Comparison of ENCODE assay signal across 8 cellular contexts in genomic region chr9:107172160-107172978, GRCh38.
DNase-seq lines count a peak whose midpoint lies in the region; ATAC-seq, FAIRE-seq and TF ChIP-seq lines count a peak whose summit lies in the region.

No MANE protein-coding gene starts in this region.

- no peaks in the 10 kb centered on the region for H4K20me1 ChIP-seq in endothelial cell of umbilical vein (replicated peaks; ENCODE audit: control insufficient read depth, extremely low read depth, insufficient read depth, low read length)

- no peak overlapping the region for H3K27ac ChIP-seq in endothelial cell of umbilical vein (ENCODE audit: insufficient read depth, low read depth, low read length)

- TF ChIP-seq CTCF in D721Med (IDR thresholded peaks at IDR 0.05; ENCODE audit: insufficient read depth, missing control alignments) (peak; percentile 98), GM20000 (IDR thresholded peaks at IDR 0.05; ENCODE audit: extremely low read depth, missing control alignments) (peak; percentile 94), endothelial cell of umbilical vein (IDR thresholded peaks at IDR 0.05; ENCODE audit: extremely low read depth in 1 of 2, insufficient read depth in 1 of 2, low read depth in 1 of 2, low read length in 2 of 2) (peak; percentile 69 to 74)

- no peak overlapping the region for H2AFZ ChIP-seq in endothelial cell of umbilical vein (ENCODE audit: low read depth, low read length)

- H3K36me3 Mint-ChIP-seq in activated CD8-positive, alpha-beta T cell treated with anti-CD3 and anti-CD28 coated beads, Interleukin-2, amount 10 ng/mL, durations not matched to agents 7 days and 5 days (ENCODE audit: low read depth): no peaks in the 10 kb centered on the region
- no peaks in the 10 kb centered on the region for H3K36me3 Mint-ChIP-seq in stimulated activated memory B cell treated with anti-CD40 and anti-IgM and Interleukin-4, amounts not matched to agents 10 μg/mL and 1 μg/mL and 100 μg/mL, for 72 hours

- H3K27ac Mint-ChIP-seq in activated CD8-positive, alpha-beta T cell treated with anti-CD3 and anti-CD28 coated beads, Interleukin-2, amount 10 ng/mL, durations not matched to agents 7 days and 5 days: no peak overlapping the region
- no peak overlapping the region for H3K27ac Mint-ChIP-seq in stimulated activated memory B cell treated with anti-CD40 and anti-IgM and Interleukin-4, amounts not matched to agents 10 μg/mL and 1 μg/mL and 100 μg/mL, for 72 hours

- no peaks in the 10 kb centered on the region for H3K36me3 ChIP-seq in endothelial cell of umbilical vein (ENCODE audit: control insufficient read depth in 2 of 2, extremely low read depth in 1 of 2, insufficient read depth in 2 of 2, low read length in 2 of 2)

- intact Hi-C loops in endothelial cell of umbilical vein (cut with micrococcal nuclease): loop anchor here (1.0 to 5.0 kb wide), 4 partner anchors 310 to 1590 kb away; partner anchors contain the start of gene ZNF462

- H3K27me3 Mint-ChIP-seq in activated CD8-positive, alpha-beta T cell treated with anti-CD3 and anti-CD28 coated beads, Interleukin-2, amount 10 ng/mL, durations not matched to agents 7 days and 5 days (ENCODE audit: low read depth): no peaks in the 10 kb centered on the region
- H3K27me3 Mint-ChIP-seq in stimulated activated memory B cell treated with anti-CD40 and anti-IgM and Interleukin-4, amounts not matched to agents 10 μg/mL and 1 μg/mL and 100 μg/mL, for 72 hours: peaks cover 31% of the 10 kb centered on the region

- no TSS peak for BruUV-seq in endothelial cell of umbilical vein (replicated peaks; lab: Mats Ljungman, UMichigan)

- peak; percentile 60 for ATAC-seq in HG03571 (IDR thresholded peaks at IDR 0.05; ENCODE audit: unreplicated experiment)
- peak; percentile 81 for ATAC-seq in activated CD8-positive, alpha-beta T cell treated with anti-CD3 and anti-CD28 coated beads, Interleukin-2, amount 10 ng/mL, durations not matched to agents 7 days and 5 days
- peak; percentile 75 for ATAC-seq in stimulated activated memory B cell treated with anti-CD40 and anti-IgM and Interleukin-4, amounts not matched to agents 10 μg/mL and 1 μg/mL and 100 μg/mL, for 72 hours

- TF ChIP-seq POLR2A in endothelial cell of umbilical vein (IDR thresholded peaks at IDR 0.05; ENCODE audit: low read depth, low read length): no peak

- no peak overlapping the region for H3K9ac ChIP-seq in endothelial cell of umbilical vein (replicated peaks; ENCODE audit: extremely low read depth, insufficient read depth, low read length)

- H3K9me1 ChIP-seq in endothelial cell of umbilical vein (replicated peaks; ENCODE audit: control insufficient read depth, extremely low read depth, insufficient read depth, low read length): no peaks in the 10 kb centered on the region

- POLR2A ChIA-PET in activated CD8-positive, alpha-beta T cell treated with anti-CD3 and anti-CD28 coated beads, Interleukin-2, amount 10 ng/mL, durations not matched to agents 7 days and 5 days (lab: Charles Lee): no interaction called here
- POLR2A ChIA-PET in endothelial cell of umbilical vein (lab: Charles Lee): no interaction called here

- H3K4me3 ChIP-seq in endothelial cell of umbilical vein (replicated peaks in 1 of 3; ENCODE audit: insufficient read depth in 1 of 3, low read depth in 1 of 3, low read length in 3 of 3): no peak overlapping the region

- no peaks in the 10 kb centered on the region for H3K9me3 Mint-ChIP-seq in activated CD8-positive, alpha-beta T cell treated with anti-CD3 and anti-CD28 coated beads, Interleukin-2, amount 10 ng/mL, durations not matched to agents 7 days and 5 days (ENCODE audit: insufficient read depth)
- no peaks in the 10 kb centered on the region for H3K9me3 Mint-ChIP-seq in stimulated activated memory B cell treated with anti-CD40 and anti-IgM and Interleukin-4, amounts not matched to agents 10 μg/mL and 1 μg/mL and 100 μg/mL, for 72 hours

- H3K27me3 ChIP-seq in endothelial cell of umbilical vein (ENCODE audit: control insufficient read depth in 2 of 2, insufficient read depth in 2 of 2, low read length in 2 of 2): no peaks in the 10 kb centered on the region

- FAIRE-seq in D721Med (lab: Jason Lieb, UNC) (peak; percentile 92), endothelial cell of umbilical vein (lab: Jason Lieb, UNC) (peak; percentile 80)

- no peaks in the 10 kb centered on the region for H3K79me2 ChIP-seq in endothelial cell of umbilical vein (ENCODE audit: control insufficient read depth, insufficient read depth, low read length)

- no peaks in the 10 kb centered on the region for H3K9me3 ChIP-seq in endothelial cell of umbilical vein (replicated peaks; ENCODE audit: control insufficient read depth, insufficient read depth, low read length)

- no peaks in the 10 kb centered on the region for H3K4me1 ChIP-seq in endothelial cell of umbilical vein (ENCODE audit: control insufficient read depth, extremely low read depth, insufficient read depth, low read length)

- H3K4me3 Mint-ChIP-seq in activated CD8-positive, alpha-beta T cell treated with anti-CD3 and anti-CD28 coated beads, Interleukin-2, amount 10 ng/mL, durations not matched to agents 7 days and 5 days: no peak overlapping the region
- no peak overlapping the region for H3K4me3 Mint-ChIP-seq in stimulated activated memory B cell treated with anti-CD40 and anti-IgM and Interleukin-4, amounts not matched to agents 10 μg/mL and 1 μg/mL and 100 μg/mL, for 72 hours

- DNase-seq in D721Med (ENCODE audit: insufficient read length, low spot score): no peak
- peak; percentile 44 for DNase-seq in GM20000 (ENCODE audit: low spot score)
- peak; percentile 92 for DNase-seq in NCI-H82 (lab: John Stamatoyannopoulos, UW)
- peak; percentile 70 for DNase-seq in activated CD8-positive, alpha-beta T cell treated with anti-CD3 and anti-CD28 coated beads, Interleukin-2, amount 10 ng/mL, durations not matched to agents 7 days and 5 days
- peak; percentile 77 for DNase-seq in endothelial cell of umbilical vein (ENCODE audit: low read depth, low spot score)
- DNase-seq in myocyte (ENCODE audit: low read depth): peak; percentile 88

- CTCF ChIA-PET in activated CD8-positive, alpha-beta T cell treated with anti-CD3 and anti-CD28 coated beads, Interleukin-2, amount 10 ng/mL, durations not matched to agents 7 days and 5 days (lab: Charles Lee): interaction anchor here (1.0 to 1.7 kb wide), 2 partner anchors 23 to 170 kb away, joined by 3 read pairs; no protein-coding TSS in a partner anchor
- CTCF ChIA-PET in endothelial cell of umbilical vein (lab: Charles Lee): interaction anchor here (0.6 to 5.6 kb wide), 8 partner anchors 9 to 1335 kb away, joined by 3 to 137 read pairs (median 6); no protein-coding TSS in a partner anchor

- H3K4me1 Mint-ChIP-seq in activated CD8-positive, alpha-beta T cell treated with anti-CD3 and anti-CD28 coated beads, Interleukin-2, amount 10 ng/mL, durations not matched to agents 7 days and 5 days (ENCODE audit: low read depth): no peaks in the 10 kb centered on the region
- H3K4me1 Mint-ChIP-seq in stimulated activated memory B cell treated with anti-CD40 and anti-IgM and Interleukin-4, amounts not matched to agents 10 μg/mL and 1 μg/mL and 100 μg/mL, for 72 hours: peaks cover 13% of the 10 kb centered on the region

- H3K4me2 ChIP-seq in endothelial cell of umbilical vein (ENCODE audit: insufficient read depth, low read length): no peak overlapping the region

- dilution Hi-C loops in endothelial cell of umbilical vein (cut with MboI; ENCODE audit: extremely low pct_ligation_motif_present, low sequenced_read_pairs): no loop called here

TF ChIP-seq in endothelial cell of umbilical vein, 7 proteins besides CTCF, POLR2A, EP300 and RAD21:
- no peak for TF ChIP-seq MAX (IDR thresholded peaks at IDR 0.05; ENCODE audit: insufficient read depth, insufficient read length)
- no peak for TF ChIP-seq FOS (IDR thresholded peaks at IDR 0.05; ENCODE audit: borderline replicate concordance, insufficient read depth, low read length)
- TF ChIP-seq MYC (IDR thresholded peaks at IDR 0.05; ENCODE audit: low read depth, low read length): no peak
- TF ChIP-seq POLR2AphosphoS5 (IDR thresholded peaks at IDR 0.05; ENCODE audit: insufficient read depth, low read depth, low read length): no peak
- no peak for TF ChIP-seq JUN (IDR thresholded peaks at IDR 0.05; ENCODE audit: borderline replicate concordance, insufficient read depth, insufficient read length, low read depth)
- no peak for TF ChIP-seq EZH2 (IDR thresholded peaks at IDR 0.05; ENCODE audit: borderline replicate concordance, low read depth, low read length, severe bottlenecking)
- no peak for TF ChIP-seq GATA2 (IDR thresholded peaks at IDR 0.05; ENCODE audit: insufficient read depth, insufficient read length, low read depth, low read length)
TF ChIP-seq in endothelial cell of umbilical vein: peak in this region for 0.
